ENCODE assay signal across 9 cellular contexts in the genomic region with DNA sequence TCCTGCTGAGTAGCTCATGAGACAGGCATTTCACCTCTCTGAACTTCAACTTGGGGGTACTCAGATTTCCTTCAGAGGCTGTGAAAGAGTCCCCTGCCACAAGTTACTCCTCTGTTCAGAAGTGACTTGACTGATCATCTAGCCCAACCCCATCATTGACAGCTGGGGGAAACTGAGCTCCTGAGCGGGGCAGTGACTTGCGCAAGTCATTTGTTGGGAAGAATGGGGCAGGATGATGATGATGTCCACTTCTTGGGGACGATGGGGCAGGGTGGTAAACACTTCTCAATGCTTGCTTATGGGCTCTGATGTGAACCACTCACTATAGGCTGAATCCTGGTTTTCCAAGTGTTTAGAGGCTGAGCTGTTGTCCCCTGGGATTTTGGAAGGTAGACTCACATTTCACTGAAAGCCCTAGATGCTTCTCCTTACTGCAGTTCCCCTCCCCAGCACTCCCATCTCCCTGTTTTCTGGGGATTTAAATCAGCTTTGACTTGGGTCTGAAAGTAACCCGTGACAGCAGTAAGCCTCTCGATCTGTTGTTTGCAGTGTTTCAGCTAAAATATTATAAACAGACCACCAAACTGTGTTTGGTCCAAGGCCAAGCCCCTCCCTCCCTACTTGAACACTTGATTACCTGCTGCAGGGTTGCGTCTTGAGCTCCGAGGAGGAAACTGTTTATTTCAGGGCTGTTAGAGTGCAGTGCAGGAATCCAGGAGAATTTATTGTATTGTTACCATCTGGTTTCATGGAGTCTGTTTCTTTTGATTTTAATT. TPM values are rescaled to one million over a fixed set of nuclear protein-coding genes. Genes with fewer than 3 reads are reported as not detected.
DNase-seq lines count a peak whose midpoint lies in the region; ATAC-seq, FAIRE-seq and TF ChIP-seq lines count a peak whose summit lies in the region.
"Had no signal": no experiment of that assay in that cellular context is flagged by ENCODE, and none has a peak within 500 bp of the region (broad histone marks: within the 10 kb centered on the region; RNA-seq: fewer than 3 reads in every experiment).

No MANE protein-coding gene starts in this region.

- peak overlapping the region; percentile 73 for H3K27ac ChIP-seq in AG04450 (ENCODE audit: low read depth, low read length)
- H3K27ac ChIP-seq in HEK293 (ENCODE audit: extremely low read depth, low read depth, low read length) = no peak overlapping the region; the same call in 1 of the 2 replicates
- peak overlapping the region; percentile 91 for H3K27ac ChIP-seq in mesodermal cell (ENCODE audit: low read depth, low read length, severe bottlenecking)

- POLR2A ChIA-PET in AG04450 (lab: Yijun Ruan, JAX) (interaction anchor here (0.9 to 1.4 kb wide), 4 partner anchors 15 to 19 kb away, joined by 3 to 7 read pairs (median 4); no protein-coding TSS in a partner anchor), HEK293 (lab: Yijun Ruan, JAX) (interaction anchor here (0.9 to 1.2 kb wide), 3 partner anchors 10 to 40 kb away, joined by 3 to 6 read pairs (median 3); no protein-coding TSS in a partner anchor)

- no peaks in the 10 kb centered on the region for H3K27me3 ChIP-seq in AG04450 (ENCODE audit: control insufficient read depth, insufficient read depth, low read length)

- DNase-seq in AG04450 (ENCODE audit: low read depth, low spot score) (no peak), NCI-H1105 treated with DMSO at 0.1 percent for 48 hours (lab: John Stamatoyannopoulos, UW) (no peak), hypothalamus (lab: John Stamatoyannopoulos, UW) (no peak), RCC 7860 (ENCODE audit: low spot score) (no peak), amygdala (lab: John Stamatoyannopoulos, UW) (no peak)
- DNase-seq: NCI-H1694 treated with DMSO at 0.1 percent for 48 hours had no signal

- H3K36me3 Mint-ChIP-seq in activated T-helper 17 cell treated with anti-CD3 and anti-CD28 coated beads, Interleukin-2, amount 50 U/mL, for 72 hours (ENCODE audit: low read depth) = peaks cover 70% of the 10 kb centered on the region

- no peaks in the 10 kb centered on the region for H3K27me3 Mint-ChIP-seq in activated T-helper 17 cell treated with anti-CD3 and anti-CD28 coated beads, Interleukin-2, amount 50 U/mL, for 72 hours

- TF ChIP-seq CTCF in AG04450 (IDR thresholded peaks at IDR 0.05; ENCODE audit: low read depth, low read length) (no peak), HEK293 (tag by site-specific recombination; IDR thresholded peaks at IDR 0.05) (no peak)

- CTCF ChIA-PET in AG04450 (lab: Charles Lee) = no interaction called here
- CTCF ChIA-PET in HEK293 (lab: Yijun Ruan, JAX) = interaction anchor here (0.6 to 1.3 kb wide), 5 partner anchors 9 to 343 kb away, joined by 3 to 4 read pairs (median 3); no protein-coding TSS in a partner anchor

- H3K4me1 ChIP-seq in HEK293 (ENCODE audit: control insufficient read depth, insufficient read depth, low read length) (peaks cover 43% of the 10 kb centered on the region), mesodermal cell (ENCODE audit: control insufficient read depth, insufficient read depth, low read length, poor library complexity, severe bottlenecking) (peaks cover 71% of the 10 kb centered on the region)

- H3K4me3 ChIP-seq in AG04450 (ENCODE audit: low read depth, low read length) (peak overlapping the region; percentile 37), HEK293 (ENCODE audit: low read depth, low read length) (no peak overlapping the region), mesodermal cell (ENCODE audit: extremely low read depth, insufficient read depth, low read length, poor library complexity, severe bottlenecking) (no peak overlapping the region)

- no peak for FAIRE-seq in RCC 7860 (lab: Jason Lieb, UNC)

- H3K36me3 ChIP-seq in HEK293 (ENCODE audit: control insufficient read depth in 2 of 2, insufficient read depth in 1 of 2, low read length in 2 of 2) (peaks cover 0 to 22% of the 10 kb centered on the region in 2 experiments; a peak in 1 of 3 replicates), mesodermal cell (ENCODE audit: control insufficient read depth, insufficient read depth, low read length) (peaks cover 33% of the 10 kb centered on the region)

- H3K4me3 Mint-ChIP-seq in activated T-helper 17 cell treated with anti-CD3 and anti-CD28 coated beads, Interleukin-2, amount 50 U/mL, for 72 hours = peak overlapping the region; percentile 82

- no peaks in the 10 kb centered on the region for H3K9me3 Mint-ChIP-seq in activated T-helper 17 cell treated with anti-CD3 and anti-CD28 coated beads, Interleukin-2, amount 50 U/mL, for 72 hours

- peak overlapping the region; percentile 98 for H3K27ac Mint-ChIP-seq in activated T-helper 17 cell treated with anti-CD3 and anti-CD28 coated beads, Interleukin-2, amount 50 U/mL, for 72 hours

- 76 to 80% methylated on average over 3 to 6 of the region's 7 CpGs for WGBS in mesodermal cell (ENCODE audit: insufficient coverage in 2 of 2), 2 experiments

- H3K9me3 ChIP-seq in AG04450 (ENCODE audit: control insufficient read depth, insufficient read depth, low read length) = no peaks in the 10 kb centered on the region
- H3K9me3 ChIP-seq in HEK293 (ENCODE audit: control insufficient read depth, insufficient read depth, low read depth, low read length) = no peaks in the 10 kb centered on the region
- no peaks in the 10 kb centered on the region for H3K9me3 ChIP-seq in mesodermal cell (ENCODE audit: control insufficient read depth, low read length)

- H3K4me1 Mint-ChIP-seq in activated T-helper 17 cell treated with anti-CD3 and anti-CD28 coated beads, Interleukin-2, amount 50 U/mL, for 72 hours = peaks cover 59% of the 10 kb centered on the region

- no peak for ATAC-seq in activated T-helper 17 cell treated with anti-CD3 and anti-CD28 coated beads, Interleukin-2, amount 50 U/mL, for 72 hours (replicated peaks)

TF ChIP-seq in HEK293, 187 proteins besides CTCF, POLR2A, EP300 and RAD21:
- TF ChIP-seq IKZF3 (tag by site-specific recombination; IDR thresholded peaks at IDR 0.05) = peak; percentile 52; the same call in 1 of the 2 replicates
- TF ChIP-seq ZNF529 (tag by site-specific recombination; IDR thresholded peaks at IDR 0.05; ENCODE audit: insufficient replicate concordance) = no peak
- TF ChIP-seq TRIM28 (IDR thresholded peaks at IDR 0.05; ENCODE audit: borderline replicate concordance, low read length) = no peak
- TF ChIP-seq MZF1 (tag by site-specific recombination; IDR thresholded peaks at IDR 0.05; ENCODE audit: borderline replicate concordance) = peak; percentile 69
- TF ChIP-seq SCRT1 (tag by site-specific recombination; IDR thresholded peaks at IDR 0.05; ENCODE audit: borderline replicate concordance) = no peak
- TF ChIP-seq ZNF169 (tag by site-specific recombination; IDR thresholded peaks at IDR 0.05) = no peak
- no peak for TF ChIP-seq GFI1B (tag by site-specific recombination; IDR thresholded peaks at IDR 0.05)
- no peak for TF ChIP-seq ZXDB (tag by site-specific recombination; IDR thresholded peaks at IDR 0.05)
- TF ChIP-seq WT1 (tag by site-specific recombination; IDR thresholded peaks at IDR 0.05) = peak; percentile 63
- TF ChIP-seq, protein P1, sequence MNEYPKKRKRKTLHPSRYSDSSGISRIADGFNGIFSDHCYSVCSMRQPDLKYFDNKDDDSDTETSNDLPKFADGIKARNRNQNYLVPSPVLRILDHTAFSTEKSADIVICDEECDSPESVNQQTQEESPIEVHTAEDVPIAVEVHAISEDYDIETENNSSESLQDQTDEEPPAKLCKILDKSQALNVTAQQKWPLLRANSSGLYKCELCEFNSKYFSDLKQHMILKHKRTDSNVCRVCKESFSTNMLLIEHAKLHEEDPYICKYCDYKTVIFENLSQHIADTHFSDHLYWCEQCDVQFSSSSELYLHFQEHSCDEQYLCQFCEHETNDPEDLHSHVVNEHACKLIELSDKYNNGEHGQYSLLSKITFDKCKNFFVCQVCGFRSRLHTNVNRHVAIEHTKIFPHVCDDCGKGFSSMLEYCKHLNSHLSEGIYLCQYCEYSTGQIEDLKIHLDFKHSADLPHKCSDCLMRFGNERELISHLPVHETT (tag by site-specific recombination; IDR thresholded peaks at IDR 0.05) = 0 out of 2 replicates have a peak, but pooled peaks have one; percentile 18
- no peak for TF ChIP-seq TCF7L2 (IDR thresholded peaks at IDR 0.05; ENCODE audit: borderline replicate concordance, low read depth, low read length)
- TF ChIP-seq, protein P2, sequence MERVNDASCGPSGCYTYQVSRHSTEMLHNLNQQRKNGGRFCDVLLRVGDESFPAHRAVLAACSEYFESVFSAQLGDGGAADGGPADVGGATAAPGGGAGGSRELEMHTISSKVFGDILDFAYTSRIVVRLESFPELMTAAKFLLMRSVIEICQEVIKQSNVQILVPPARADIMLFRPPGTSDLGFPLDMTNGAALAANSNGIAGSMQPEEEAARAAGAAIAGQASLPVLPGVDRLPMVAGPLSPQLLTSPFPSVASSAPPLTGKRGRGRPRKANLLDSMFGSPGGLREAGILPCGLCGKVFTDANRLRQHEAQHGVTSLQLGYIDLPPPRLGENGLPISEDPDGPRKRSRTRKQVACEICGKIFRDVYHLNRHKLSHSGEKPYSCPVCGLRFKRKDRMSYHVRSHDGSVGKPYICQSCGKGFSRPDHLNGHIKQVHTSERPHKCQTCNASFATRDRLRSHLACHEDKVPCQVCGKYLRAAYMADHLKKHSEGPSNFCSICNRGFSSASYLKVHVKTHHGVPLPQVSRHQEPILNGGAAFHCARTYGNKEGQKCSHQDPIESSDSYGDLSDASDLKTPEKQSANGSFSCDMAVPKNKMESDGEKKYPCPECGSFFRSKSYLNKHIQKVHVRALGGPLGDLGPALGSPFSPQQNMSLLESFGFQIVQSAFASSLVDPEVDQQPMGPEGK (tag by site-specific recombination; IDR thresholded peaks at IDR 0.05) = peak; percentile 19; the same call in 1 of the 2 replicates
- no peak for TF ChIP-seq ZBTB1 (tag by site-specific recombination; IDR thresholded peaks at IDR 0.05)
- no peak for TF ChIP-seq ZNF623 (tag by site-specific recombination; IDR thresholded peaks at IDR 0.05)
- TF ChIP-seq ZNF24 (tag by site-specific recombination; IDR thresholded peaks at IDR 0.05) = no peak
- no peak for TF ChIP-seq ZNF16 (tag by site-specific recombination; IDR thresholded peaks at IDR 0.05; ENCODE audit: low read depth)

RNA-seq across cellular contexts. Expression of a gene that starts 25.1 kb away (rescaled TPM):
- 115 and 138 TPM in 2 replicates for polyA plus RNA-seq in AG04450 (2011; rRNA removed)
- polyA minus RNA-seq in AG04450 (2011; rRNA and poly(A)+ RNA removed) = 168 and 203 TPM in 2 replicates
- total RNA-seq in activated T-helper 17 cell treated with anti-CD3 and anti-CD28 coated beads, Interleukin-2, amount 50 U/mL, for 72 hours = 10 to 100 TPM; 57.0 to 94.9 TPM
- 38.8 TPM for polyA plus RNA-seq in mesodermal cell (2013, experiment 1 of 2)
- 36.1 TPM for polyA plus RNA-seq in mesodermal cell (2013, experiment 2 of 2)
